Comparison of ENCODE assay signal across 2 cellular contexts in the genomic region with DNA sequence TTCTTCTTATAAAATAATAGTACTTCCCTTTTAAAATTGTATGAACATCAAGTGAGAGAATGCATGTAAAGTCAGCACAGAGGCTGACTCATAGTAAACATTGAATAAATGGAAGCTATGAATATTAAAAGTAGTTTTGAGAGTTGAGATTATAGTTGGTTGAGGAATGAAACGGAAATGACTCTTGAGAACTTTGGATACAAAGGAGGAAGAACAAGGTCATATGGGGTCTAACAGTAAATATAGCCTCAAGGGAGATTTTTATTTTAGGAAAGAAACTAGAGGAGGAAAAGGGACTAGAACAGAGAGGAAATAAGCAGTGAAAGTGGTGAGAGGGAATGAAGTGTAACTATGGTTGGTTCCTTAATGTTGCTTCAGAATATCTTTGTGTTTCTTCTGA.
A peak's percentile ranks its signal among the peaks of the same experiment; 100 is the strongest.
TF ChIP-seq lines count a peak whose summit lies in the region.

No MANE protein-coding gene starts in this region.

TF ChIP-seq in liver, 16 proteins besides CTCF, POLR2A, EP300 and RAD21 (continued from another document):
- TF ChIP-seq JUND (IDR thresholded peaks at IDR 0.05), result peak in 1 of 2 donors; percentile 48
- TF ChIP-seq NR2F2 (IDR thresholded peaks at IDR 0.05), result peak; percentile 89

TF ChIP-seq in HepG2, 621 proteins besides CTCF, POLR2A, EP300 and RAD21 (continued from another document):
- TF ChIP-seq, protein P1, sequence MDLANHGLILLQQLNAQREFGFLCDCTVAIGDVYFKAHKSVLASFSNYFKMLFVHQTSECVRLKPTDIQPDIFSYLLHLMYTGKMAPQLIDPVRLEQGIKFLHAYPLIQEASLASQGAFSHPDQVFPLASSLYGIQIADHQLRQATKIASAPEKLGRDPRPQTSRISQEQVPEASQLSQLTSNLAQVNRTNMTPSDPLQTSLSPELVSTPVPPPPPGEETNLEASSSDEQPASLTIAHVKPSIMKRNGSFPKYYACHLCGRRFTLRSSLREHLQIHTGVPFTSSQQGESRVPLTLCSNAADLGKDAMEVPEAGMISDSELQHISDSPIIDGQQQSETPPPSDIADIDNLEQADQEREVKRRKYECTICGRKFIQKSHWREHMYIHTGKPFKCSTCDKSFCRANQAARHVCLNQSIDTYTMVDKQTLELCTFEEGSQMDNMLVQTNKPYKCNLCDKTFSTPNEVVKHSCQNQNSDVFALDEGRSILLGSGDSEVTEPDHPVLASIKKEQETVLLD (CRISPR knock-in tag; IDR thresholded peaks at IDR 0.05; ENCODE audit: low read depth), result no peak
- no peak for TF ChIP-seq KAT2B (IDR thresholded peaks at IDR 0.05; ENCODE audit: borderline replicate concordance, low read depth, low read length)
